9 cellular contexts compared by ENCODE assay signal in genomic region chr5:14108170-14108996, GRCh38. TPM values are rescaled to one million over a fixed set of nuclear protein-coding genes. Genes with fewer than 3 reads are reported as not detected.
DNase-seq lines count a peak whose midpoint lies in the region; ATAC-seq, FAIRE-seq and TF ChIP-seq lines count a peak whose summit lies in the region.
"Had no signal": no experiment of that assay in that cellular context is flagged by ENCODE, and none has a peak within 500 bp of the region (broad histone marks: within the 10 kb centered on the region; RNA-seq: fewer than 3 reads in every experiment).

No MANE protein-coding gene starts in this region.

- H3K36me3 Mint-ChIP-seq in activated T-helper 1 cell treated with anti-CD3 and anti-CD28 coated beads, Interleukin-12 subunit alpha, Interleukin-12 subunit beta, Interleukin-2, Interleukin-4 antibody, amounts not matched to agents 30 ng/mL and 10 ng/mL and 1 ng/mL, durations not matched to agents 14 hours and 24 hours and 36 hours (ENCODE audit: low read depth), result no peaks in the 10 kb centered on the region

- H3K27me3 Mint-ChIP-seq in activated T-helper 1 cell treated with anti-CD3 and anti-CD28 coated beads, Interleukin-12 subunit alpha, Interleukin-12 subunit beta, Interleukin-2, Interleukin-4 antibody, amounts not matched to agents 30 ng/mL and 10 ng/mL and 1 ng/mL, durations not matched to agents 14 hours and 24 hours and 36 hours (ENCODE audit: insufficient read depth), result peaks cover 12% of the 10 kb centered on the region

- DNase-seq in D341Med (ENCODE audit: low spot score) (peak; percentile 79), NCI-H345 (lab: John Stamatoyannopoulos, UW) (peak; percentile 58), Right ventricle myocardium superior (peak; percentile 56), pancreas (peak in 4 of 6 donors; percentile 37 to 62 (median 52)), NCI-H2196 treated with DMSO at 0.1 percent for 48 hours (lab: John Stamatoyannopoulos, UW; ENCODE audit: unreplicated experiment) (no peak)
- DNase-seq in activated T-helper 1 cell treated with anti-CD3 and anti-CD28 coated beads, Interleukin-12 subunit alpha, Interleukin-12 subunit beta, Interleukin-2, Interleukin-4 antibody, amounts not matched to agents 30 ng/mL and 10 ng/mL and 1 ng/mL, durations not matched to agents 14 hours and 24 hours and 36 hours (ENCODE audit: low spot score), result no peak

- intact Hi-C loops in activated T-helper 1 cell treated with anti-CD3 and anti-CD28 coated beads, Interleukin-12 subunit alpha, Interleukin-12 subunit beta, Interleukin-2, Interleukin-4 antibody, amounts not matched to agents 30 ng/mL and 10 ng/mL and 1 ng/mL, durations not matched to agents 14 hours and 24 hours and 36 hours (cut with micrococcal nuclease), result loop anchor here (1.0 to 10.0 kb wide), 4 partner anchors 34 to 246 kb away; partner anchors contain the start of gene TRIO
- intact Hi-C loops in Right ventricle myocardium superior (cut with DNase I) (loop anchor here (5.0 kb wide), 1 partner anchor 121 kb away; no protein-coding TSS in a partner anchor), pancreas (cut with DNase I) (no loop called here)

- H3K4me1 ChIP-seq in pancreas, result peaks cover 0 to 3% (median 0%) of the 10 kb centered on the region in 3 donors

- WGBS in pancreas, 2 donors, result 9 to 15% methylated on average over 21 of the region's 21 CpGs

- H3K27me3 ChIP-seq in pancreas, result no peaks in the 10 kb centered on the region

- FAIRE-seq in pancreas (lab: Jason Lieb, UNC), result peak; percentile 41
- FAIRE-seq: colon had no signal

- peak overlapping the region in 1 of 4 donors; percentile 23 for H3K4me3 ChIP-seq in pancreas

- peak overlapping the region; percentile 61 for H3K4me3 Mint-ChIP-seq in activated T-helper 1 cell treated with anti-CD3 and anti-CD28 coated beads, Interleukin-12 subunit alpha, Interleukin-12 subunit beta, Interleukin-2, Interleukin-4 antibody, amounts not matched to agents 30 ng/mL and 10 ng/mL and 1 ng/mL, durations not matched to agents 14 hours and 24 hours and 36 hours

- H3K27ac ChIP-seq in pancreas, result no peak overlapping the region

- no peaks in the 10 kb centered on the region for H3K36me3 ChIP-seq in pancreas

- H3K4me1 Mint-ChIP-seq in activated T-helper 1 cell treated with anti-CD3 and anti-CD28 coated beads, Interleukin-12 subunit alpha, Interleukin-12 subunit beta, Interleukin-2, Interleukin-4 antibody, amounts not matched to agents 30 ng/mL and 10 ng/mL and 1 ng/mL, durations not matched to agents 14 hours and 24 hours and 36 hours (ENCODE audit: low read depth), result peaks cover 26% of the 10 kb centered on the region

- no peaks in the 10 kb centered on the region for H3K9me3 Mint-ChIP-seq in activated T-helper 1 cell treated with anti-CD3 and anti-CD28 coated beads, Interleukin-12 subunit alpha, Interleukin-12 subunit beta, Interleukin-2, Interleukin-4 antibody, amounts not matched to agents 30 ng/mL and 10 ng/mL and 1 ng/mL, durations not matched to agents 14 hours and 24 hours and 36 hours

- ATAC-seq in GM19035 (IDR thresholded peaks at IDR 0.05; ENCODE audit: unreplicated experiment) (peak; percentile 74), HG03135 (IDR thresholded peaks at IDR 0.05; ENCODE audit: unreplicated experiment) (peak; percentile 85), Right ventricle myocardium superior (ENCODE audit: poor library complexity) (peak; percentile 96), pancreas (peak; percentile 88 to 97 (median 96))

- no peaks in the 10 kb centered on the region for H3K9me3 ChIP-seq in pancreas

- peak; percentile 42 to 60 (median 49) for TF ChIP-seq CTCF in pancreas (IDR thresholded peaks at IDR 0.05)

- peak overlapping the region; percentile 40 for H3K27ac Mint-ChIP-seq in activated T-helper 1 cell treated with anti-CD3 and anti-CD28 coated beads, Interleukin-12 subunit alpha, Interleukin-12 subunit beta, Interleukin-2, Interleukin-4 antibody, amounts not matched to agents 30 ng/mL and 10 ng/mL and 1 ng/mL, durations not matched to agents 14 hours and 24 hours and 36 hours

RNA-seq across cellular contexts. Expression of gene TRIO, which starts 34.8 kb away (rescaled TPM):
- 10.2 and 11.4 TPM in 2 replicates for total RNA-seq in activated T-helper 1 cell treated with anti-CD3 and anti-CD28 coated beads, Interleukin-12 subunit alpha, Interleukin-12 subunit beta, Interleukin-2, Interleukin-4 antibody, amounts not matched to agents 30 ng/mL and 10 ng/mL and 1 ng/mL, durations not matched to agents 14 hours and 24 hours and 36 hours
- total RNA-seq in Right ventricle myocardium superior, result 56.0 TPM
- total RNA-seq in pancreas, result 10 to 100 TPM; 27.3 to 82.5 (median 34.1) TPM
- 10 to 100 TPM; 39.9 to 44.5 TPM for polyA plus RNA-seq in pancreas

Comparison
In these comparisons a context has a peak if more than half of its experiments do, and no peak if none do; other contexts are left out.
1. DNase-seq: peak in D341Med (single experiment), NCI-H345 (single experiment), Right ventricle myocardium superior (single experiment) and pancreas (4 of 6); none in activated T-helper 1 cell treated with anti-CD3 and anti-CD28 coated beads, Interleukin-12 subunit alpha, Interleukin-12 subunit beta, Interleukin-2, Interleukin-4 antibody, amounts not matched to agents 30 ng/mL and 10 ng/mL and 1 ng/mL, durations not matched to agents 14 hours and 24 hours and 36 hours (single experiment) and NCI-H2196 treated with DMSO at 0.1 percent for 48 hours (single experiment).
2. intact Hi-C loops: an anchor here in activated T-helper 1 cell treated with anti-CD3 and anti-CD28 coated beads, Interleukin-12 subunit alpha, Interleukin-12 subunit beta, Interleukin-2, Interleukin-4 antibody, amounts not matched to agents 30 ng/mL and 10 ng/mL and 1 ng/mL, durations not matched to agents 14 hours and 24 hours and 36 hours (1.0 to 10.0 kb wide) and Right ventricle myocardium superior (5.0 kb wide); none called in pancreas.
3. Peak in every context shown above with its lines, with median percentiles within 50 percentile points of each other: ATAC-seq.